In the genomic region with DNA sequence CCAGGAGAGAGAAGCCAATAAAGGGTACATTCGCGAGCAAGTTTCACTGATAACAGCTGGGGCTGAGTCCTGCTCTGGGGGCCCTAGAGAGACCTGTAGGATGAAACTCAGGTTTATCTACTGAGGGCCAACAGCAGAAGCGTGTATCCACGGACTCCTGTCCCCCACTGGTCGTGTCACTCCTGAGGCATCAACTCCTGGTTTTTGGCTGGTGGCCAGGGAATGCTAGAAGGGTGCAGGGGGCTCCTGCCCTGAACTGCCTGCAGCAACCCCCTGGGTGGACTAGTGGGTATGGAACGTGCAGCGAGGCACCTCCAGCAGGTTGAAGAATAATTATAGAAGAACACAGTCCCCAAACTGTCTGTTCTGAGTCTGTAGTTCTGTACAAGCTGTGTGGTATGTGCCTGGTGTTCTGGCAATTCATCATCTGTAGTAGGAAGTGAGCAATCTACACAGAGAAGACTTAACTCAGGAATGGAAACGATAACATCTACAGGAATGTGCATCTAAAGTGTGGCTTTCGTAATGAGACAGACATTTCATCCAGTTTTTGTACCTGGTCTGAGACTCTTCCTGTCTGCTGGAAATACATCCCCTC, we compare ENCODE assay signal across 12 cellular contexts.
DNase-seq lines count a peak whose midpoint lies in the region; FAIRE-seq and TF ChIP-seq lines count a peak whose summit lies in the region.
"Had no signal": no experiment of that assay in that cellular context is flagged by ENCODE, and none has a peak within 500 bp of the region (broad histone marks: within the 10 kb centered on the region; RNA-seq: fewer than 3 reads in every experiment).

No MANE protein-coding gene starts in this region.

- H3K4me1 ChIP-seq in mesodermal cell (ENCODE audit: control insufficient read depth, insufficient read depth, low read length, poor library complexity, severe bottlenecking) (peaks cover 38% of the 10 kb centered on the region), kidney (ENCODE audit: control insufficient read depth in 1 of 2, insufficient read depth in 1 of 2, low read depth in 1 of 2, low read length in 2 of 2) (no peaks in the 10 kb centered on the region)

- H3K4me3 ChIP-seq in bronchial epithelial cell (ENCODE audit: low read depth, low read length) (no peak overlapping the region), mesodermal cell (ENCODE audit: extremely low read depth, insufficient read depth, low read length, poor library complexity, severe bottlenecking) (no peak overlapping the region), kidney (ENCODE audit: low read length in 2 of 2) (no peak overlapping the region)
- H3K4me3 ChIP-seq: HAP-1 had no signal

- H3K27ac ChIP-seq in mesodermal cell (ENCODE audit: low read depth, low read length, severe bottlenecking) (peak overlapping the region; percentile 87), kidney (ENCODE audit: low read depth in 2 of 2, low read length in 2 of 2) (no peak overlapping the region)

- H3K36me3 ChIP-seq in bronchial epithelial cell (ENCODE audit: control insufficient read depth, insufficient read depth, low read length) (no peaks in the 10 kb centered on the region), mesodermal cell (ENCODE audit: control insufficient read depth, insufficient read depth, low read length) (no peaks in the 10 kb centered on the region), kidney (ENCODE audit: control insufficient read depth in 1 of 2, insufficient read depth in 2 of 2, low read length in 2 of 2) (no peaks in the 10 kb centered on the region)

- TF ChIP-seq CTCF in bronchial epithelial cell (IDR thresholded peaks at IDR 0.05; ENCODE audit: insufficient read depth, low read length, severe bottlenecking), result no peak
- TF ChIP-seq CTCF in kidney (IDR thresholded peaks at IDR 0.05; ENCODE audit: borderline replicate concordance, extremely low read depth, insufficient read depth), result no peak

- no peaks in the 10 kb centered on the region for H3K27me3 ChIP-seq in bronchial epithelial cell (ENCODE audit: control insufficient read depth, insufficient read depth, low read length)

- DNase-seq in Daoy (ENCODE audit: low read depth) (peak; percentile 66), M059J (ENCODE audit: low read depth) (peak; percentile 93), bronchial epithelial cell (ENCODE audit: low read depth) (peak; percentile 75), C1 segment of cervical spinal cord (lab: John Stamatoyannopoulos, UW) (no peak), foreskin melanocyte (no peak), kidney (no peak)
- no peak for DNase-seq in activated effector memory CD4-positive, alpha-beta T cell treated with anti-CD3 and anti-CD28 coated beads, Interleukin-2, amount 50 U/mL, for 16 hours
- DNase-seq: NCI-H1436 treated with DMSO at 0.1 percent for 48 hours; stimulated activated CD4-positive, alpha-beta T cell treated with anti-CD3 and anti-CD28 coated beads, Interleukin-2, amount 100 ng/mL, for 48 hours had no signal

- H3K9me3 ChIP-seq in mesodermal cell (ENCODE audit: control insufficient read depth, low read length) (no peaks in the 10 kb centered on the region), kidney (ENCODE audit: control insufficient read depth in 1 of 2, low read length in 2 of 2) (peaks cover 0 to 3% of the 10 kb centered on the region in 2 donors)
- H3K9me3 ChIP-seq: HAP-1 had no signal

- intact Hi-C loops in kidney (cut with DNase I), result no loop called here

- FAIRE-seq in bronchial epithelial cell (lab: Jason Lieb, UNC), result no peak
- no peak for FAIRE-seq in kidney (lab: Jason Lieb, UNC)
- FAIRE-seq: frontal cortex had no signal

- H3K9ac ChIP-seq in kidney (ENCODE audit: low read length in 2 of 2), result no peak overlapping the region

- WGBS in mesodermal cell (ENCODE audit: insufficient coverage in 2 of 2), 2 experiments, result 91 to 95% methylated on average over 7 to 9 of the region's 9 CpGs

Comparison
In these comparisons a context has a peak if more than half of its experiments do, and no peak if none do; other contexts are left out.
1. DNase-seq: peak in Daoy (single experiment), M059J (single experiment) and bronchial epithelial cell (single experiment); none in C1 segment of cervical spinal cord (0 of 14), foreskin melanocyte (single experiment), activated effector memory CD4-positive, alpha-beta T cell treated with anti-CD3 and anti-CD28 coated beads, Interleukin-2, amount 50 U/mL, for 16 hours (single experiment) and kidney (single experiment).